Comparison of ENCODE assay signal across 8 cellular contexts in the genomic region with DNA sequence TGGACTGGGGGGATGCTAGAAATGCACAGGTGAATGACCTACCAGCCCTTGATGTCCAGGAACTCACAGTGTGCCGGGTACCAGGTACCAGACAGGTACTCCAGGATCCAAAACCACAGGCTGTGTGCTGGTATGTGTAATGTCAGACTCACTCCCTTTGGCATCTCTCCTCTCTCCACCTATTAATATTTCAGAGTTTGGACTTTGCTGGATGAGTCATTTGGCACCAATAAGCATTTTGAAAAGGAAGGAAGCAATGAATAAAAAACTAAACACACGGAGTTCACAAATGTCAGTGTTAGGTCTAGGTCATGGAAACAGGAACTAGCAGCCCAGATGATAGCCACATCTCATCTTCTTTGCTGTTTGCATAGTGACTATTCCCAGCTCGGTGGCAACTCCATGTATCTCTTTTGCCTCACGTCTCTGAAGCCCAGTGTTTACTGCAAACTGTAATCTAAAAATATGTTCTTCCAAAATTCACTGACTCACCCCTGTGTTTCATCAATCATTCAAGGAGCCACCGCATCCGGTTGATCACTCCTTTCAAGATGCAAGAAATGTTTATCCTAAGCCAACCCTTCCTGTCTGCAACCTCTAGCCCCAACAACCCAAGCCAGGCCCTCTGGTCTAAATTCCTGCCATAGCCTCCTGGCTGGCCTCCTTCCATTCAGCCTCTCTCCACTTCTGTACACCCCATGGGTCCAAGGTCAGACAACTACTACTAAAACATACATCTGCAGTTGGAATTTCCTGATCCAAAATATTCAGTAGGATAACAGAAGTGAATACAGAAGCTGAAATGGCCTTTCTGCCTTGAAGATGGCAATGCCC. TPM values are rescaled to one million over a fixed set of nuclear protein-coding genes. Genes with fewer than 3 reads are reported as not detected.
DNase-seq lines count a peak whose midpoint lies in the region; ATAC-seq and TF ChIP-seq lines count a peak whose summit lies in the region.

No MANE protein-coding gene starts in this region.

- H3K27ac ChIP-seq in PC-3 (ENCODE audit: low read length) (peak overlapping the region; percentile 70), coronary artery (peak overlapping the region; percentile 76 to 90)

- DNase-seq in GM19238 (ENCODE audit: insufficient read length, low spot score) = peak; percentile 10
- DNase-seq in PC-3 = peak; percentile 90
- DNase-seq in coronary artery (ENCODE audit: low spot score) = peak; percentile 85
- peak; percentile 66 for DNase-seq in mucosa of gallbladder (ENCODE audit: low spot score)
- DNase-seq in DMS79 (lab: John Stamatoyannopoulos, UW) = no peak
- no peak for DNase-seq in COLO668 (lab: John Stamatoyannopoulos, UW; ENCODE audit: unreplicated experiment)

- H2AFZ ChIP-seq in PC-3 (ENCODE audit: low read length) = no peak overlapping the region

- intact Hi-C loops in PC-3 (cut with micrococcal nuclease) = loop anchor here (1.0 to 2.0 kb wide), 7 partner anchors 9 to 92 kb away; a partner anchor contains a TSS

- H3K9me2 ChIP-seq in PC-3 (replicated peaks; ENCODE audit: low read length) = no peaks in the 10 kb centered on the region

- no peak for TF ChIP-seq CTCF in PC-3 (conservative IDR thresholded peaks at IDR 0.05; ENCODE audit: low read depth, low read length)
- TF ChIP-seq CTCF in coronary artery (IDR thresholded peaks at IDR 0.05) = no peak

- no peak overlapping the region for H3K4me3 ChIP-seq in PC-3 (ENCODE audit: low read length)
- H3K4me3 ChIP-seq in coronary artery = peak overlapping the region; percentile 27

- no TSS peak for BruUV-seq in PC-3 (replicated peaks; lab: Mats Ljungman, UMichigan)

- H3F3A ChIP-seq in PC-3 (ENCODE audit: low read length, unreplicated experiment) = no peaks in the 10 kb centered on the region

- POLR2A ChIA-PET in PC-3 (lab: Charles Lee; ENCODE audit: unreplicated experiment) = interaction anchor here (0.7 to 1.3 kb wide), 2 partner anchors 33 to 174 kb away, joined by 3 to 6 read pairs; no protein-coding TSS in a partner anchor

- H4K20me1 ChIP-seq in PC-3 (ENCODE audit: low read length) = 0 out of 2 replicates have a peak, but pooled peaks cover 4% of the 10 kb centered on the region

- no peaks in the 10 kb centered on the region for H3K36me3 ChIP-seq in PC-3 (ENCODE audit: low read depth, low read length)

- H3K9ac ChIP-seq in PC-3 (ENCODE audit: low read length) = 0 out of 2 replicates have a peak overlapping the region, but pooled peaks have one; percentile 5

- H3K9me3 ChIP-seq in PC-3 (ENCODE audit: low read length) = no peaks in the 10 kb centered on the region

- H3K27me3 ChIP-seq in PC-3 (ENCODE audit: low read length) = no peaks in the 10 kb centered on the region

- peaks cover 45% of the 10 kb centered on the region for H3K4me1 ChIP-seq in PC-3 (ENCODE audit: insufficient read depth, low read length)

- H3K79me2 ChIP-seq in PC-3 (ENCODE audit: low read length) = peaks cover 20% of the 10 kb centered on the region

- H3K4me2 ChIP-seq in PC-3 (ENCODE audit: low read length) = peak overlapping the region; percentile 64

- ATAC-seq in PC-3 = peak; percentile 90
- no peak for ATAC-seq in HG03469 (IDR thresholded peaks at IDR 0.05; ENCODE audit: unreplicated experiment)
- ATAC-seq in HG03342 (IDR thresholded peaks at IDR 0.05; ENCODE audit: unreplicated experiment) = no peak

- CTCF ChIA-PET in PC-3 (lab: Charles Lee) = interaction anchor here (0.6 kb wide), 1 partner anchor 121 kb away, joined by 3 read pairs; no protein-coding TSS in a partner anchor

RNA-seq across cellular contexts. Expression of a gene that starts 8.4 kb away (rescaled TPM):
- 67.2 and 89.4 TPM in 2 replicates for total RNA-seq in PC-3 (2014; rRNA removed)
- 257 TPM for total RNA-seq in mucosa of gallbladder

RNA-seq across cellular contexts. Expression of a gene that starts 55.8 kb away (rescaled TPM):
- 0.04 TPM in 1 of 2 replicates, not detected in the other for total RNA-seq in PC-3 (2014; rRNA removed)
- total RNA-seq in mucosa of gallbladder = 248 TPM

Comparison
In these comparisons a context has a peak if more than half of its experiments do, and no peak if none do; other contexts are left out.
1. DNase-seq: peak in GM19238 (single experiment), PC-3 (single experiment), coronary artery (single experiment) and mucosa of gallbladder (single experiment); none in DMS79 (single experiment) and COLO668 (single experiment).
2. RNA of a gene that starts 55.8 kb away (total RNA-seq): 248 TPM in mucosa of gallbladder (single experiment); 0.04 TPM in PC-3; every median in the first group is over 100 times any median in the second.